ENCODE assay signal across 19 cellular contexts in the genomic region with DNA sequence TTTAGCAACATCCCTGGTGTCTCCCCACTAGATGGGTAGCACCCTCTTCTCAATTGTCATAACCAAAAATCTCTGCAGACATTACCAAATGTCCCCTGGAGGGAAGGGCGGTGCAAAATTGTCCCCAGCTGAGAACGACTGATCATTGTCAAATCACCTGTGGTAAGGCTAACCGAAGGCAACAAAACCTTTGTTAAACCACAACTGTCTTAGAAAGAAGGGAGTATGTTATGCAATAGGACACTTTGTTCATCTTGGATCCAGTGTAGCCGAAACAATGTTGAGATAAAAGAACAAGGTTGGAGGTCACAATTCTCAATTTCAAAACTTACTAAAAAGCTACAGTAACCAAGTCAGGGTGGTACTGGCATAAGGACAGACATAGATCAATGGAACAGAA.
"Had no signal": no experiment of that assay in that cellular context is flagged by ENCODE, and none has a peak within 500 bp of the region (broad histone marks: within the 10 kb centered on the region; RNA-seq: fewer than 3 reads in every experiment).

No MANE protein-coding gene starts in this region.

- H3K4me3 Mint-ChIP-seq: endodermal cell, natural killer cell, neural crest cell, type B pancreatic cell had no signal

- H3K27ac Mint-ChIP-seq: endodermal cell, natural killer cell, type B pancreatic cell had no signal

- DNase-seq: effector CD4-positive, alpha-beta T cell; endodermal cell; foreskin melanocyte; head of caudate nucleus; kidney glomerular epithelial cell; mammary epithelial cell; mucosa of descending colon; natural killer cell; ovary; small intestine; stimulated activated CD4-positive, alpha-beta T cell treated with anti-CD3 and anti-CD28 coated beads, Interleukin-2, amount 100 ng/mL, for 48 hours; stimulated activated naive CD8-positive, alpha-beta T cell treated with anti-CD3 and anti-CD28 coated beads, Interleukin-15, Interleukin-2, amounts not matched to agents 100 U/mL and 50 U/mL, for 24 hours; thyroid gland had no signal

- H3K27ac ChIP-seq: coronary artery, hepatocyte, ovary, right atrium auricular region, suprapubic skin, thyroid gland had no signal

- H3K36me3 ChIP-seq: ovary, right atrium auricular region, suprapubic skin, thyroid gland had no signal

- ATAC-seq: mucosa of descending colon; natural killer cell; stimulated activated naive CD8-positive, alpha-beta T cell treated with anti-CD3 and anti-CD28 coated beads, Interleukin-15, Interleukin-2, amounts not matched to agents 100 U/mL and 50 U/mL, for 24 hours had no signal

- H3K27me3 Mint-ChIP-seq: type B pancreatic cell had no signal

- H3K36me3 Mint-ChIP-seq: type B pancreatic cell had no signal

- H3K9me3 ChIP-seq: ovary, suprapubic skin, thyroid gland had no signal

- H3K4me3 ChIP-seq: coronary artery, hepatocyte, mucosa of descending colon, ovary, right atrium auricular region, suprapubic skin, thyroid gland had no signal

- H3K27me3 ChIP-seq: hepatocyte, ovary, right atrium auricular region, suprapubic skin, thyroid gland had no signal
